ENCODE assay signal across 1 cellular context in genomic region chr15:49169880-49170597, GRCh38.
A peak's percentile ranks its signal among the peaks of the same experiment; 100 is the strongest.
TF ChIP-seq lines count a peak whose summit lies in the region.

GALK2 (plus strand) TSS chr15:49170247; CDS start chr15:49170323, 76 bp downstream.

TF ChIP-seq in HepG2, 621 proteins besides CTCF, POLR2A, EP300 and RAD21 (continued from another document and continues in another):
- TF ChIP-seq ZNF280D (CRISPR knock-in tag; IDR thresholded peaks at IDR 0.05) (no peak), ZNF143 (CRISPR knock-in tag; IDR thresholded peaks at IDR 0.05) (no peak; the same call in 1 of the 2 replicates), NFE2 (CRISPR knock-in tag; IDR thresholded peaks at IDR 0.05) (no peak), ZNF550 (CRISPR knock-in tag; IDR thresholded peaks at IDR 0.05; ENCODE audit: borderline replicate concordance) (no peak), PPARG (CRISPR knock-in tag; conservative IDR thresholded peaks at IDR 0.05) (no peak), ZBTB40 (IDR thresholded peaks at IDR 0.05) (no peak), ZBTB40 (CRISPR knock-in tag; IDR thresholded peaks at IDR 0.05) (peak; percentile 36; the same call in 1 of the 2 replicates), ZNF30 (CRISPR knock-in tag; IDR thresholded peaks at IDR 0.05) (no peak), PITX1 (CRISPR knock-in tag; IDR thresholded peaks at IDR 0.05) (peak; percentile 52), HNF4G (IDR thresholded peaks at IDR 0.05; ENCODE audit: borderline replicate concordance, low read depth, low read length) (no peak), HNF4G (CRISPR knock-in tag; IDR thresholded peaks at IDR 0.05; ENCODE audit: borderline replicate concordance, low read depth) (no peak), ZNF430 (CRISPR knock-in tag; IDR thresholded peaks at IDR 0.05) (0 out of 2 replicates have a peak, but pooled peaks have one; percentile 36), ZBTB4 (CRISPR knock-in tag; IDR thresholded peaks at IDR 0.05; ENCODE audit: borderline replicate concordance) (peak; percentile 74; the same call in 1 of the 2 replicates), ZFYVE20 (CRISPR knock-in tag; IDR thresholded peaks at IDR 0.05; ENCODE audit: borderline replicate concordance, low read depth) (no peak), ISX (CRISPR knock-in tag; conservative IDR thresholded peaks at IDR 0.05) (0 out of 2 replicates have a peak, but pooled peaks have one; percentile 54), ZBTB20 (CRISPR knock-in tag; IDR thresholded peaks at IDR 0.05; ENCODE audit: borderline replicate concordance, low read depth) (peak; percentile 55; the same call in 1 of the 2 replicates), ZFP37 (CRISPR knock-in tag; IDR thresholded peaks at IDR 0.05; ENCODE audit: borderline replicate concordance) (no peak), E2F1 (CRISPR knock-in tag; IDR thresholded peaks at IDR 0.05) (no peak), MAX (IDR thresholded peaks at IDR 0.05) (peak; percentile 98), RELA (CRISPR knock-in tag; IDR thresholded peaks at IDR 0.05) (no peak), ZNF614 (CRISPR knock-in tag; IDR thresholded peaks at IDR 0.05; ENCODE audit: borderline replicate concordance) (peak; percentile 36; the same call in 1 of the 2 replicates), ZKSCAN1 (IDR thresholded peaks at IDR 0.05; ENCODE audit: low read length) (no peak), ARID4A (CRISPR knock-in tag; IDR thresholded peaks at IDR 0.05; ENCODE audit: borderline replicate concordance) (peak; percentile 76; the same call in 1 of the 2 replicates), IRX3 (CRISPR knock-in tag; IDR thresholded peaks at IDR 0.05; ENCODE audit: borderline replicate concordance, low read depth) (no peak), ZNF382 (CRISPR knock-in tag; IDR thresholded peaks at IDR 0.05; ENCODE audit: borderline replicate concordance) (no peak), AFF4 (CRISPR knock-in tag; IDR thresholded peaks at IDR 0.05) (no peak), PHF8 (CRISPR knock-in tag; IDR thresholded peaks at IDR 0.05) (peak; percentile 68)
